In genomic region chr16:71230122-71230845, GRCh38 we compare ENCODE assay signal across 1 cellular context.
TF ChIP-seq lines count a peak whose summit lies in the region.

TSS of gene HYDIN (minus strand) at chr16:71230722. CDS start at chr16:71186895, 43,827 bp downstream.

TF ChIP-seq in HepG2, 621 proteins besides CTCF, POLR2A, EP300 and RAD21 (continued from another document):
- no peak for TF ChIP-seq FOXK2 (IDR thresholded peaks at IDR 0.05)
- no peak for TF ChIP-seq MAFG (CRISPR knock-in tag; IDR thresholded peaks at IDR 0.05)
- TF ChIP-seq ZNF552 (CRISPR knock-in tag; IDR thresholded peaks at IDR 0.05; ENCODE audit: borderline replicate concordance) = no peak
- no peak for TF ChIP-seq ZNF331 (CRISPR knock-in tag; IDR thresholded peaks at IDR 0.05)
- 0 out of 2 replicates have a peak, but pooled peaks have one; percentile 24 for TF ChIP-seq BORCS8-MEF2B (CRISPR knock-in tag; IDR thresholded peaks at IDR 0.05)
- TF ChIP-seq RFX3 (CRISPR knock-in tag; IDR thresholded peaks at IDR 0.05) = peak; percentile 84
- no peak for TF ChIP-seq AGO2 (optimal IDR thresholded peaks at IDR 0.05; ENCODE audit: low read depth, low read length)
- no peak for TF ChIP-seq FOXK1 (CRISPR knock-in tag; IDR thresholded peaks at IDR 0.05; ENCODE audit: borderline replicate concordance, low read depth)
- no peak for TF ChIP-seq RFXANK (CRISPR knock-in tag; IDR thresholded peaks at IDR 0.05)
- TF ChIP-seq, protein P1, sequence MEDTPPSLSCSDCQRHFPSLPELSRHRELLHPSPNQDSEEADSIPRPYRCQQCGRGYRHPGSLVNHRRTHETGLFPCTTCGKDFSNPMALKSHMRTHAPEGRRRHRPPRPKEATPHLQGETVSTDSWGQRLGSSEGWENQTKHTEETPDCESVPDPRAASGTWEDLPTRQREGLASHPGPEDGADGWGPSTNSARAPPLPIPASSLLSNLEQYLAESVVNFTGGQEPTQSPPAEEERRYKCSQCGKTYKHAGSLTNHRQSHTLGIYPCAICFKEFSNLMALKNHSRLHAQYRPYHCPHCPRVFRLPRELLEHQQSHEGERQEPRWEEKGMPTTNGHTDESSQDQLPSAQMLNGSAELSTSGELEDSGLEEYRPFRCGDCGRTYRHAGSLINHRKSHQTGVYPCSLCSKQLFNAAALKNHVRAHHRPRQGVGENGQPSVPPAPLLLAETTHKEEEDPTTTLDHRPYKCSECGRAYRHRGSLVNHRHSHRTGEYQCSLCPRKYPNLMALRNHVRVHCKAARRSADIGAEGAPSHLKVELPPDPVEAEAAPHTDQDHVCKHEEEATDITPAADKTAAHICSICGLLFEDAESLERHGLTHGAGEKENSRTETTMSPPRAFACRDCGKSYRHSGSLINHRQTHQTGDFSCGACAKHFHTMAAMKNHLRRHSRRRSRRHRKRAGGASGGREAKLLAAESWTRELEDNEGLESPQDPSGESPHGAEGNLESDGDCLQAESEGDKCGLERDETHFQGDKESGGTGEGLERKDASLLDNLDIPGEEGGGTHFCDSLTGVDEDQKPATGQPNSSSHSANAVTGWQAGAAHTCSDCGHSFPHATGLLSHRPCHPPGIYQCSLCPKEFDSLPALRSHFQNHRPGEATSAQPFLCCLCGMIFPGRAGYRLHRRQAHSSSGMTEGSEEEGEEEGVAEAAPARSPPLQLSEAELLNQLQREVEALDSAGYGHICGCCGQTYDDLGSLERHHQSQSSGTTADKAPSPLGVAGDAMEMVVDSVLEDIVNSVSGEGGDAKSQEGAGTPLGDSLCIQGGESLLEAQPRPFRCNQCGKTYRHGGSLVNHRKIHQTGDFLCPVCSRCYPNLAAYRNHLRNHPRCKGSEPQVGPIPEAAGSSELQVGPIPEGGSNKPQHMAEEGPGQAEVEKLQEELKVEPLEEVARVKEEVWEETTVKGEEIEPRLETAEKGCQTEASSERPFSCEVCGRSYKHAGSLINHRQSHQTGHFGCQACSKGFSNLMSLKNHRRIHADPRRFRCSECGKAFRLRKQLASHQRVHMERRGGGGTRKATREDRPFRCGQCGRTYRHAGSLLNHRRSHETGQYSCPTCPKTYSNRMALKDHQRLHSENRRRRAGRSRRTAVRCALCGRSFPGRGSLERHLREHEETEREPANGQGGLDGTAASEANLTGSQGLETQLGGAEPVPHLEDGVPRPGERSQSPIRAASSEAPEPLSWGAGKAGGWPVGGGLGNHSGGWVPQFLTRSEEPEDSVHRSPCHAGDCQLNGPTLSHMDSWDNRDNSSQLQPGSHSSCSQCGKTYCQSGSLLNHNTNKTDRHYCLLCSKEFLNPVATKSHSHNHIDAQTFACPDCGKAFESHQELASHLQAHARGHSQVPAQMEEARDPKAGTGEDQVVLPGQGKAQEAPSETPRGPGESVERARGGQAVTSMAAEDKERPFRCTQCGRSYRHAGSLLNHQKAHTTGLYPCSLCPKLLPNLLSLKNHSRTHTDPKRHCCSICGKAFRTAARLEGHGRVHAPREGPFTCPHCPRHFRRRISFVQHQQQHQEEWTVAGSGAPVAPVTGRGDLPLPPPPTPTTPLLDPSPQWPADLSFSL (CRISPR knock-in tag; IDR thresholded peaks at IDR 0.05) = no peak
- no peak for TF ChIP-seq ZMYM4 (CRISPR knock-in tag; IDR thresholded peaks at IDR 0.05)
- TF ChIP-seq ZSCAN25 (CRISPR knock-in tag; IDR thresholded peaks at IDR 0.05) = no peak
- TF ChIP-seq MXD4 (CRISPR knock-in tag; IDR thresholded peaks at IDR 0.05) = no peak
- TF ChIP-seq ZNF678 (CRISPR knock-in tag; IDR thresholded peaks at IDR 0.05) = no peak
- no peak for TF ChIP-seq ATF7 (IDR thresholded peaks at IDR 0.05)
- TF ChIP-seq ATF7 (CRISPR knock-in tag; IDR thresholded peaks at IDR 0.05) = no peak
- TF ChIP-seq KAT8 (CRISPR knock-in tag; IDR thresholded peaks at IDR 0.05) = no peak
